ENCODE assay signal across 11 cellular contexts in the genomic region with DNA sequence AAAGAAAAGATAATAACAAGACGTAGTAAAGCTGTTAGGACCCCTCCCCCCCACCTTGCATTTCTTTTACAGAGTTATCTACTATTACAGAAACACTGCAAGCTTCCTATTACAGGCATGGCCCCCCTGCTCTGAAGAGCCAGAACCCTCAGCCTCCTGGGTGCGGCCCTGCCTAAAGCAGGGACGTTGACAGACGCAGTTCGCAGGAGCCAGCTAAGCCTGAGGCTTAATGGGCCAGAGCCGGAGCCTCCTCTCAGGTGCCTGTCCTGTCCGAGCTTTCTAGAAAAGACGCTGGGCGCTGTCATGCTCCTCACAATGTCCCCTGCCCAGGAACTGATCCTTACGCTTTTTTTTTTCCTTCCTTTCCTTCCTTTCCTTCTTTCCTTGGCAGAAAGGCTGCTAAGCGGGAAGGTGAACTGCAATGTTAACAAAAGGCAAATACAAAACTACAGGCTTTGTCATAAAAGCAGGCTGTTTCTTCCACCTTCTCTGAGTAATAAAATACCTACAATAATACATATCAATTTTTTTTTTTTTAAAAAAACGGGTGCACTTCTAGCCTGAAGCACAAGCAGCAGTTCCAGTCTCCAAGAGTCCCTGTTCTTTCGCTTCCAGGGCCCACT. TPM values are rescaled to one million over a fixed set of nuclear protein-coding genes. Genes with fewer than 3 reads are reported as not detected.
DNase-seq lines count a peak whose midpoint lies in the region; ATAC-seq and TF ChIP-seq lines count a peak whose summit lies in the region.
"Had no signal": no experiment of that assay in that cellular context is flagged by ENCODE, and none has a peak within 500 bp of the region (broad histone marks: within the 10 kb centered on the region; RNA-seq: fewer than 3 reads in every experiment).

No MANE protein-coding gene starts in this region.

- H3K27ac Mint-ChIP-seq in activated naive CD8-positive, alpha-beta T cell treated with anti-CD3 and anti-CD28 coated beads, Interleukin-2, amount 10 ng/mL, durations not matched to agents 7 days and 5 days: no peak overlapping the region
- H3K27ac Mint-ChIP-seq in activated naive CD8-positive, alpha-beta T cell treated with anti-CD3 and anti-CD28 coated beads for 36 hours: no peak overlapping the region
- no peak overlapping the region for H3K27ac Mint-ChIP-seq in memory B cell
- no peak overlapping the region for H3K27ac Mint-ChIP-seq in type B pancreatic cell

- peak in 2 of 3 donors; percentile 2 to 16 for TF ChIP-seq POLR2A in body of pancreas (IDR thresholded peaks at IDR 0.05)

- H3K4me1 ChIP-seq in body of pancreas: peaks cover 21% of the 10 kb centered on the region

- peaks cover 14% of the 10 kb centered on the region for H3K4me1 Mint-ChIP-seq in activated naive CD8-positive, alpha-beta T cell treated with anti-CD3 and anti-CD28 coated beads, Interleukin-2, amount 10 ng/mL, durations not matched to agents 7 days and 5 days
- H3K4me1 Mint-ChIP-seq in activated naive CD8-positive, alpha-beta T cell treated with anti-CD3 and anti-CD28 coated beads for 36 hours: peaks cover 14% of the 10 kb centered on the region
- peaks cover 10% of the 10 kb centered on the region for H3K4me1 Mint-ChIP-seq in memory B cell
- H3K4me1 Mint-ChIP-seq in type B pancreatic cell (ENCODE audit: unreplicated experiment): peaks cover 7% of the 10 kb centered on the region

- H3K4me3 Mint-ChIP-seq in activated naive CD8-positive, alpha-beta T cell treated with anti-CD3 and anti-CD28 coated beads, Interleukin-2, amount 10 ng/mL, durations not matched to agents 7 days and 5 days: peak overlapping the region; percentile 35
- no peak overlapping the region for H3K4me3 Mint-ChIP-seq in activated naive CD8-positive, alpha-beta T cell treated with anti-CD3 and anti-CD28 coated beads for 36 hours
- H3K4me3 Mint-ChIP-seq in memory B cell (peak overlapping the region; percentile 57), type B pancreatic cell (peak overlapping the region; percentile 67)

- peak overlapping the region; percentile 79 to 94 (median 90) for H3K27ac ChIP-seq in body of pancreas
- H3K27ac ChIP-seq: KMS-11 had no signal

- intact Hi-C loops in body of pancreas (cut with DNase I): no loop called here

- H3K27me3 ChIP-seq in body of pancreas (no peaks in the 10 kb centered on the region), MG63 (no peaks in the 10 kb centered on the region)

- DNase-seq in activated naive CD8-positive, alpha-beta T cell treated with anti-CD3 and anti-CD28 coated beads, Interleukin-2, amount 10 ng/mL, durations not matched to agents 7 days and 5 days: no peak
- DNase-seq in activated naive CD8-positive, alpha-beta T cell treated with anti-CD3 and anti-CD28 coated beads for 36 hours: no peak
- DNase-seq in body of pancreas (peak in 1 of 4 donors; percentile 39), memory B cell (ENCODE audit: low spot score in 2 of 2) (no peak), type B pancreatic cell (ENCODE audit: extremely low spot score, unreplicated experiment) (peak; percentile 58), MG63 (no peak)
- DNase-seq: anterior cingulate cortex had no signal

- H3K4me3 ChIP-seq in body of pancreas (peak overlapping the region; percentile 67 to 69), MG63 (no peak overlapping the region)

- no peak for ATAC-seq in activated naive CD8-positive, alpha-beta T cell treated with anti-CD3 and anti-CD28 coated beads, Interleukin-2, amount 10 ng/mL, durations not matched to agents 7 days and 5 days (ENCODE audit: low read depth)
- ATAC-seq in body of pancreas: peak; percentile 33
- ATAC-seq in memory B cell (ENCODE audit: low read depth): no peak
- ATAC-seq in HG02840 (IDR thresholded peaks at IDR 0.05; ENCODE audit: low FRiP score, unreplicated experiment): no peak
- ATAC-seq in HG03432 (IDR thresholded peaks at IDR 0.05; ENCODE audit: unreplicated experiment): no peak

- POLR2A ChIA-PET in activated naive CD8-positive, alpha-beta T cell treated with anti-CD3 and anti-CD28 coated beads, Interleukin-2, amount 10 ng/mL, durations not matched to agents 7 days and 5 days (lab: Charles Lee): no interaction called here

- H3K9me3 Mint-ChIP-seq in activated naive CD8-positive, alpha-beta T cell treated with anti-CD3 and anti-CD28 coated beads, Interleukin-2, amount 10 ng/mL, durations not matched to agents 7 days and 5 days: no peaks in the 10 kb centered on the region
- H3K9me3 Mint-ChIP-seq in activated naive CD8-positive, alpha-beta T cell treated with anti-CD3 and anti-CD28 coated beads for 36 hours: peaks cover 1% of the 10 kb centered on the region
- H3K9me3 Mint-ChIP-seq in memory B cell: no peaks in the 10 kb centered on the region
- H3K9me3 Mint-ChIP-seq in type B pancreatic cell: peaks cover 5% of the 10 kb centered on the region

- no peaks in the 10 kb centered on the region for H3K36me3 Mint-ChIP-seq in activated naive CD8-positive, alpha-beta T cell treated with anti-CD3 and anti-CD28 coated beads, Interleukin-2, amount 10 ng/mL, durations not matched to agents 7 days and 5 days
- no peaks in the 10 kb centered on the region for H3K36me3 Mint-ChIP-seq in activated naive CD8-positive, alpha-beta T cell treated with anti-CD3 and anti-CD28 coated beads for 36 hours
- H3K36me3 Mint-ChIP-seq in memory B cell (no peaks in the 10 kb centered on the region), type B pancreatic cell (peaks cover 4% of the 10 kb centered on the region)

- 20 to 23% methylated on average over 13 of the region's 13 CpGs for WGBS in body of pancreas, 2 donors

- H3K9me3 ChIP-seq in body of pancreas: no peaks in the 10 kb centered on the region
- no peaks in the 10 kb centered on the region for H3K9me3 ChIP-seq in MG63

- H3K27me3 Mint-ChIP-seq in activated naive CD8-positive, alpha-beta T cell treated with anti-CD3 and anti-CD28 coated beads, Interleukin-2, amount 10 ng/mL, durations not matched to agents 7 days and 5 days: peaks cover 77% of the 10 kb centered on the region
- peaks cover 88% of the 10 kb centered on the region for H3K27me3 Mint-ChIP-seq in activated naive CD8-positive, alpha-beta T cell treated with anti-CD3 and anti-CD28 coated beads for 36 hours
- H3K27me3 Mint-ChIP-seq in memory B cell (peaks cover 35% of the 10 kb centered on the region), type B pancreatic cell (peaks cover 81% of the 10 kb centered on the region)

- no peaks in the 10 kb centered on the region for H3K36me3 ChIP-seq in body of pancreas (replicated peaks in 1 of 2; ENCODE audit: insufficient read depth in 1 of 2, low read depth in 2 of 2)
- no peaks in the 10 kb centered on the region for H3K36me3 ChIP-seq in MG63

- TF ChIP-seq CTCF in body of pancreas (IDR thresholded peaks at IDR 0.05) (no peak), type B pancreatic cell (conservative IDR thresholded peaks at IDR 0.05) (no peak)

RNA-seq across cellular contexts. Expression of gene MNX1, which starts 11.4 kb away (rescaled TPM):
- total RNA-seq in activated naive CD8-positive, alpha-beta T cell treated with anti-CD3 and anti-CD28 coated beads, Interleukin-2, amount 10 ng/mL, durations not matched to agents 7 days and 5 days: not detected
- not detected for total RNA-seq in activated naive CD8-positive, alpha-beta T cell treated with anti-CD3 and anti-CD28 coated beads for 36 hours
- total RNA-seq in body of pancreas (10 to 100 TPM; 14.3 to 39.6 TPM), type B pancreatic cell (ENCODE audit: low replicate concordance) (14.9 and 27.0 TPM in 2 replicates)
- total RNA-seq in MG63 (2014; rRNA removed; shearing (Covaris generic); ENCODE audit: low replicate concordance): 0.32 TPM in 1 of 2 replicates, not detected in the other
- total RNA-seq: liver had no signal

RNA-seq across cellular contexts. Expression of gene NOM1, which starts 49.6 kb away (rescaled TPM):
- 10 to 100 TPM; 27.2 to 29.8 TPM for total RNA-seq in activated naive CD8-positive, alpha-beta T cell treated with anti-CD3 and anti-CD28 coated beads, Interleukin-2, amount 10 ng/mL, durations not matched to agents 7 days and 5 days
- 10 to 100 TPM; 31.5 to 35.4 TPM for total RNA-seq in activated naive CD8-positive, alpha-beta T cell treated with anti-CD3 and anti-CD28 coated beads for 36 hours
- total RNA-seq in body of pancreas (10 to 100 TPM; 23.1 to 28.0 TPM), type B pancreatic cell (ENCODE audit: low replicate concordance) (22.3 and 26.9 TPM in 2 replicates)
- total RNA-seq in MG63 (2014; rRNA removed; shearing (Covaris generic); ENCODE audit: low replicate concordance): 1.9 and 5.6 TPM in 2 replicates

Comparison
In these comparisons a context has a peak if more than half of its experiments do, and no peak if none do; other contexts are left out.
1. RNA of gene MNX1, which starts 11.4 kb away (total RNA-seq): 14.3 to 39.6 TPM in body of pancreas and 14.9 to 27.0 TPM in type B pancreatic cell; not detected in activated naive CD8-positive, alpha-beta T cell treated with anti-CD3 and anti-CD28 coated beads, Interleukin-2, amount 10 ng/mL, durations not matched to agents 7 days and 5 days, not detected in activated naive CD8-positive, alpha-beta T cell treated with anti-CD3 and anti-CD28 coated beads for 36 hours and 0.32 TPM in MG63; every median in the first group is over 10 times any median in the second.